ENCODE assay signal across 9 cellular contexts in genomic region chr12:1800646-1801284, GRCh38. TPM values are rescaled to one million over a fixed set of nuclear protein-coding genes. Genes with fewer than 3 reads are reported as not detected.
DNase-seq lines count a peak whose midpoint lies in the region; ATAC-seq and TF ChIP-seq lines count a peak whose summit lies in the region.
"Had no signal": no experiment of that assay in that cellular context is flagged by ENCODE, and none has a peak within 500 bp of the region (broad histone marks: within the 10 kb centered on the region; RNA-seq: fewer than 3 reads in every experiment).

No MANE protein-coding gene starts in this region.

- no peaks in the 10 kb centered on the region for H3K36me3 Mint-ChIP-seq in activated T-cell treated with anti-CD3 and anti-CD28 coated beads, Interleukin-2, amount 50 U/mL, for 4 hours (ENCODE audit: insufficient read depth)

- H3K9ac ChIP-seq in smooth muscle cell (ENCODE audit: low read depth), result no peak overlapping the region

- H3K27ac ChIP-seq in smooth muscle cell (ENCODE audit: low read depth), result no peak overlapping the region

- H3K4me1 Mint-ChIP-seq in activated T-cell treated with anti-CD3 and anti-CD28 coated beads, Interleukin-2, amount 50 U/mL, for 4 hours (ENCODE audit: low read depth), result peaks cover 7% of the 10 kb centered on the region

- H3K36me3 ChIP-seq in smooth muscle cell (ENCODE audit: low read depth), result no peaks in the 10 kb centered on the region

- H3K27me3 Mint-ChIP-seq in activated T-cell treated with anti-CD3 and anti-CD28 coated beads, Interleukin-2, amount 50 U/mL, for 4 hours (ENCODE audit: low read depth), result no peaks in the 10 kb centered on the region

- H3K4me2 ChIP-seq in smooth muscle cell, result no peak overlapping the region

- no peaks in the 10 kb centered on the region for H3K9me3 ChIP-seq in smooth muscle cell (replicated peaks; ENCODE audit: low read depth)

- H3K4me3 Mint-ChIP-seq in activated T-cell treated with anti-CD3 and anti-CD28 coated beads, Interleukin-2, amount 50 U/mL, for 4 hours, result no peak overlapping the region

- TF ChIP-seq CTCF in epithelial cell of esophagus (IDR thresholded peaks at IDR 0.05; ENCODE audit: insufficient read depth, low read depth, low read length, missing control alignments) (peak; percentile 9), smooth muscle cell (IDR thresholded peaks at IDR 0.05; ENCODE audit: borderline replicate concordance, insufficient read depth, poor library complexity, severe bottlenecking) (peak; percentile 16)

- H3K4me3 ChIP-seq in epithelial cell of esophagus (ENCODE audit: low read length) (no peak overlapping the region), smooth muscle cell (no peak overlapping the region)

- no peak overlapping the region for H2AFZ ChIP-seq in smooth muscle cell (ENCODE audit: low read depth)

- H3K27me3 ChIP-seq in smooth muscle cell (ENCODE audit: low read depth), result no peaks in the 10 kb centered on the region

- no peak for ATAC-seq in activated T-cell treated with anti-CD3 and anti-CD28 coated beads, Interleukin-2, amount 50 U/mL, for 4 hours

- peaks cover 4% of the 10 kb centered on the region for H3K4me1 ChIP-seq in smooth muscle cell (ENCODE audit: low read depth)

- peak; percentile 29 to 45 for DNase-seq in activated T-cell treated with anti-CD3 and anti-CD28 coated beads, Interleukin-2, amount 50 U/mL, for 48 hours
- no peak for DNase-seq in activated T-cell treated with anti-CD3 and anti-CD28 coated beads, Interleukin-2, amount 50 U/mL, for 4 hours
- DNase-seq in NCI-H1694 treated with DMSO at 0.1 percent for 48 hours (lab: John Stamatoyannopoulos, UW) (peak; percentile 91), epithelial cell of esophagus (ENCODE audit: low read depth) (no peak), smooth muscle cell (lab: John Stamatoyannopoulos, UW; ENCODE audit: unreplicated experiment) (no peak), NCI-H226 (no peak), DMS79 treated with DMSO at 0.1 percent for 48 hours (lab: John Stamatoyannopoulos, UW) (no peak)
- DNase-seq in activated CD4-positive, CD25-positive, alpha-beta regulatory T cell treated with anti-CD3 and anti-CD28 coated beads, Interleukin-2, amount 50 U/mL, for 72 hours, result no peak

- H3F3A ChIP-seq in smooth muscle cell (ENCODE audit: low read depth), result no peaks in the 10 kb centered on the region

- peaks cover 4% of the 10 kb centered on the region for H3K9me3 Mint-ChIP-seq in activated T-cell treated with anti-CD3 and anti-CD28 coated beads, Interleukin-2, amount 50 U/mL, for 4 hours

- H3K79me2 ChIP-seq in smooth muscle cell (ENCODE audit: low read depth), result no peaks in the 10 kb centered on the region

- H4K20me1 ChIP-seq in smooth muscle cell (ENCODE audit: low read depth), result no peaks in the 10 kb centered on the region

- 52% methylated on average over 10 of the region's 10 CpGs for WGBS in smooth muscle cell (ENCODE audit: low lambda C conversion rate)

RNA-seq across cellular contexts. Expression of gene LRTM2, which starts 19.6 kb away (rescaled TPM):
- total RNA-seq in activated T-cell treated with anti-CD3 and anti-CD28 coated beads, Interleukin-2, amount 50 U/mL, for 4 hours, result under 1 TPM; 0.08 to 0.34 (median 0.27) TPM
- not detected in 2 replicates for total RNA-seq in smooth muscle cell
- not detected in 2 replicates for polyA plus RNA-seq in smooth muscle cell
- polyA plus RNA-seq: keratinocyte had no signal

Comparison
In these comparisons a context has a peak if more than half of its experiments do, and no peak if none do; other contexts are left out.
1. DNase-seq: peak in activated T-cell treated with anti-CD3 and anti-CD28 coated beads, Interleukin-2, amount 50 U/mL, for 48 hours (2 of 2) and NCI-H1694 treated with DMSO at 0.1 percent for 48 hours (single experiment); none in activated T-cell treated with anti-CD3 and anti-CD28 coated beads, Interleukin-2, amount 50 U/mL, for 4 hours (single experiment), epithelial cell of esophagus (single experiment), smooth muscle cell (single experiment), activated CD4-positive, CD25-positive, alpha-beta regulatory T cell treated with anti-CD3 and anti-CD28 coated beads, Interleukin-2, amount 50 U/mL, for 72 hours (single experiment), NCI-H226 (single experiment) and DMS79 treated with DMSO at 0.1 percent for 48 hours (single experiment).